Comparison of ENCODE assay signal across 1 cellular context in genomic region chrX:85836868-85837267, GRCh38.
TF ChIP-seq lines count a peak whose summit lies in the region.

No MANE protein-coding gene starts in this region.

TF ChIP-seq in IMR-90, 13 proteins besides CTCF, POLR2A, EP300 and RAD21:
- TF ChIP-seq MXI1 (IDR thresholded peaks at IDR 0.05; ENCODE audit: borderline replicate concordance, low read depth, low read length) (no peak), BHLHE40 (IDR thresholded peaks at IDR 0.05; ENCODE audit: low read depth, low read length) (no peak), CHD1 (IDR thresholded peaks at IDR 0.05; ENCODE audit: low read depth, low read length) (no peak), USF2 (IDR thresholded peaks at IDR 0.05; ENCODE audit: low read depth, low read length) (no peak), SMC3 (IDR thresholded peaks at IDR 0.05; ENCODE audit: low read depth, low read length) (no peak)
